In the genomic region with DNA sequence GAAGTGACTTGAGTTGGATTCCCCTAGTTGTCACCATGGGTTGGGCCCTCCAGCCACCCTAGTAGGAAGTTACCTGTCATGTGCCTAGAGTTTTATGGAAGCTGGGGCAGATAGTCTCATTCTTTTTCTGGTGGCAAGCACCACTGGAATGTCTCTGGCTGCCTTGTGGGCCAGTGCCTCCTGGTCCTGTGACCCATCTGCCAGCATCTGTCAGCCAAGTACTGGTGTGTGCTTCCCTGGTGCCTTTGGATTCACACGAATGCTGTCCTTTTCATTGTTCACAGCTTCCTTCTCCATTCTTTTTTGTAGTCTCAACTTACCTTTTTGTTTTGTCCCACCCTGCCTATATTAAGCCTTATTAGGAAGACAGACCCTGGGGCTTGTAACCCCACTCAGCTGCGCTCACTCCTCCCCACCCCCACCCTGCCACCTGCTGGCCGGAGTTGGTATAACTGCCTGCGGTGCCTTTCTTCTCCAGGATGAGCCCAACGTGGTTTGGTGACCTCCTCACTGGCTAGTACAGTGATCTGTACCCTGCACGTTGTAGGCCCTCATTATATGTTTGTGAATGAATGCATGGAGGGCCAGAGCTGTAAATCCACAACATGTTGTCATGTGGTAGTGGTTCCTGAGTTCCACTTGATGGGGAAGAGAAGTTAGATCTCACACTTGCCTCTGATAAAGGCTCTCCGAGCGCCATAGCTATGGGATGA, we compare ENCODE assay signal across 9 cellular contexts.
DNase-seq lines count a peak whose midpoint lies in the region; ATAC-seq and TF ChIP-seq lines count a peak whose summit lies in the region.
"Had no signal": no experiment of that assay in that cellular context is flagged by ENCODE, and none has a peak within 500 bp of the region (broad histone marks: within the 10 kb centered on the region; RNA-seq: fewer than 3 reads in every experiment).

No MANE protein-coding gene starts in this region.

- H3K36me3 Mint-ChIP-seq in activated naive CD8-positive, alpha-beta T cell treated with anti-CD3 and anti-CD28 coated beads, Interleukin-2, amount 10 ng/mL, durations not matched to agents 7 days and 5 days = no peaks in the 10 kb centered on the region
- H3K36me3 Mint-ChIP-seq: immature natural killer cell had no signal

- H3K4me3 ChIP-seq in GM23248 (no peak overlapping the region), RWPE2 (ENCODE audit: severe bottlenecking) (no peak overlapping the region), hepatocyte (no peak overlapping the region)

- no peak overlapping the region for H3K9ac ChIP-seq in GM23248

- H3K9me2 ChIP-seq in GM23248 (ENCODE audit: insufficient read depth) (no peaks in the 10 kb centered on the region), hepatocyte (replicated peaks; ENCODE audit: insufficient read depth) (no peaks in the 10 kb centered on the region)

- H3K4me2 ChIP-seq in GM23248 (ENCODE audit: unreplicated experiment) = no peak overlapping the region
- H3K4me2 ChIP-seq in hepatocyte = no peak overlapping the region

- peak; percentile 96 for TF ChIP-seq CTCF in RWPE2 (IDR thresholded peaks at IDR 0.05; ENCODE audit: poor library complexity, severe bottlenecking)
- TF ChIP-seq CTCF in hepatocyte (IDR thresholded peaks at IDR 0.05; ENCODE audit: poor library complexity) = peak; percentile 91

- peaks cover 9% of the 10 kb centered on the region for H3K4me1 Mint-ChIP-seq in activated naive CD8-positive, alpha-beta T cell treated with anti-CD3 and anti-CD28 coated beads, Interleukin-2, amount 10 ng/mL, durations not matched to agents 7 days and 5 days

- 25 to 28% methylated on average over 8 of the region's 8 CpGs for WGBS in GM23248 (ENCODE audit: low coverage in 1 of 2, low lambda C conversion rate in 2 of 2, missing lambda C conversion rate in 2 of 2), 2 experiments
- WGBS in hepatocyte (ENCODE audit: low lambda C conversion rate, missing lambda C conversion rate) = 27% methylated on average over 8 of the region's 8 CpGs

- DNase-seq in Ammon's horn (ENCODE audit: low spot score) (peak; percentile 35), GM23248 (peak; percentile 61), RWPE2 (ENCODE audit: low spot score) (no peak), hepatocyte (ENCODE audit: low spot score) (peak; percentile 60)
- DNase-seq in activated naive CD8-positive, alpha-beta T cell treated with anti-CD3 and anti-CD28 coated beads, Interleukin-2, amount 10 ng/mL, durations not matched to agents 7 days and 5 days = peak; percentile 69
- DNase-seq in stimulated activated CD4-positive, alpha-beta T cell treated with anti-CD3 and anti-CD28 coated beads, Interleukin-2, amount 100 ng/mL, for 24 hours = peak; percentile 73 to 77

- peaks cover 37% of the 10 kb centered on the region for H3K27me3 Mint-ChIP-seq in activated naive CD8-positive, alpha-beta T cell treated with anti-CD3 and anti-CD28 coated beads, Interleukin-2, amount 10 ng/mL, durations not matched to agents 7 days and 5 days

- in situ Hi-C loops in GM23248 (cut with MboI) = no loop called here

- no peak overlapping the region for H3K27ac ChIP-seq in GM23248
- H3K27ac ChIP-seq in RWPE2 (ENCODE audit: poor library complexity, severe bottlenecking) = no peak overlapping the region
- no peak overlapping the region for H3K27ac ChIP-seq in hepatocyte

- no peak overlapping the region for H3K4me3 Mint-ChIP-seq in activated naive CD8-positive, alpha-beta T cell treated with anti-CD3 and anti-CD28 coated beads, Interleukin-2, amount 10 ng/mL, durations not matched to agents 7 days and 5 days
- H3K4me3 Mint-ChIP-seq: immature natural killer cell had no signal

- POLR2A ChIA-PET in activated naive CD8-positive, alpha-beta T cell treated with anti-CD3 and anti-CD28 coated beads, Interleukin-2, amount 10 ng/mL, durations not matched to agents 7 days and 5 days (lab: Charles Lee) = no interaction called here

- H3K9me3 ChIP-seq in GM23248 (ENCODE audit: low read depth) (no peaks in the 10 kb centered on the region), RWPE2 (ENCODE audit: severe bottlenecking) (no peaks in the 10 kb centered on the region), hepatocyte (ENCODE audit: low read depth) (no peaks in the 10 kb centered on the region)

- no peak overlapping the region for H2AFZ ChIP-seq in GM23248
- no peak overlapping the region for H2AFZ ChIP-seq in hepatocyte

- H3K27me3 ChIP-seq in GM23248 (replicated peaks; ENCODE audit: insufficient read depth) (0 out of 2 replicates have a peak, but pooled peaks cover 10% of the 10 kb centered on the region), RWPE2 (ENCODE audit: insufficient read depth, poor library complexity, severe bottlenecking) (no peaks in the 10 kb centered on the region), hepatocyte (peaks cover 17% of the 10 kb centered on the region)

- ATAC-seq in RWPE2 (ENCODE audit: low read depth) = no peak
- ATAC-seq in activated naive CD8-positive, alpha-beta T cell treated with anti-CD3 and anti-CD28 coated beads, Interleukin-2, amount 10 ng/mL, durations not matched to agents 7 days and 5 days (ENCODE audit: low read depth) = peak; percentile 34
- no peak for ATAC-seq in GM21447 (IDR thresholded peaks at IDR 0.05; ENCODE audit: unreplicated experiment)
- no peak for ATAC-seq in GM21737 (IDR thresholded peaks at IDR 0.05; ENCODE audit: unreplicated experiment)

- no peak overlapping the region for H3K27ac Mint-ChIP-seq in activated naive CD8-positive, alpha-beta T cell treated with anti-CD3 and anti-CD28 coated beads, Interleukin-2, amount 10 ng/mL, durations not matched to agents 7 days and 5 days
- H3K27ac Mint-ChIP-seq: immature natural killer cell had no signal

- H3K9me3 Mint-ChIP-seq in activated naive CD8-positive, alpha-beta T cell treated with anti-CD3 and anti-CD28 coated beads, Interleukin-2, amount 10 ng/mL, durations not matched to agents 7 days and 5 days = no peaks in the 10 kb centered on the region
- H3K9me3 Mint-ChIP-seq: immature natural killer cell had no signal

- H4K20me1 ChIP-seq in GM23248 (ENCODE audit: insufficient read depth) = no peaks in the 10 kb centered on the region
- H4K20me1 ChIP-seq in hepatocyte (ENCODE audit: insufficient read depth, poor library complexity, severe bottlenecking) = peaks cover 48% of the 10 kb centered on the region

- no peaks in the 10 kb centered on the region for H3F3A ChIP-seq in GM23248 (ENCODE audit: insufficient read depth)

- H3K4me1 ChIP-seq in GM23248 (ENCODE audit: insufficient read depth) (no peaks in the 10 kb centered on the region), RWPE2 (ENCODE audit: insufficient read depth, poor library complexity, severe bottlenecking) (peaks cover 10% of the 10 kb centered on the region), hepatocyte (ENCODE audit: insufficient read depth) (peaks cover 9% of the 10 kb centered on the region)

- H3K79me2 ChIP-seq in GM23248 (ENCODE audit: insufficient read depth) = no peaks in the 10 kb centered on the region
- H3K79me2 ChIP-seq in hepatocyte = peaks cover 4% of the 10 kb centered on the region

- H3K36me3 ChIP-seq in GM23248 (ENCODE audit: low read depth) (no peaks in the 10 kb centered on the region), RWPE2 (ENCODE audit: low read depth) (no peaks in the 10 kb centered on the region), hepatocyte (replicated peaks; ENCODE audit: insufficient read depth, low read depth) (no peaks in the 10 kb centered on the region)
